11 cellular contexts compared by ENCODE assay signal in genomic region chr9:136587944-136588662, GRCh38. TPM values are rescaled to one million over a fixed set of nuclear protein-coding genes. Genes with fewer than 3 reads are reported as not detected.
DNase-seq lines count a peak whose midpoint lies in the region; ATAC-seq and TF ChIP-seq lines count a peak whose summit lies in the region.
"Had no signal": no experiment of that assay in that cellular context is flagged by ENCODE, and none has a peak within 500 bp of the region (broad histone marks: within the 10 kb centered on the region; RNA-seq: fewer than 3 reads in every experiment).

No MANE protein-coding gene starts in this region.

- H2AFZ ChIP-seq in Loucy (ENCODE audit: low read length) (peak overlapping the region; percentile 76; the same call in 1 of the 2 replicates), neural progenitor cell (replicated peaks) (no peak overlapping the region)

- no peaks in the 10 kb centered on the region for H3K79me2 ChIP-seq in Loucy (ENCODE audit: insufficient read depth, low read length)
- no peaks in the 10 kb centered on the region for H3K79me2 ChIP-seq in neural progenitor cell (ENCODE audit: low read depth)

- H4K20me1 ChIP-seq in Loucy (ENCODE audit: insufficient read depth, low read length, poor library complexity, severe bottlenecking) (no peaks in the 10 kb centered on the region), neural progenitor cell (ENCODE audit: low read depth) (no peaks in the 10 kb centered on the region)

- H3K27me3 Mint-ChIP-seq in neural progenitor cell (ENCODE audit: insufficient read depth, low read depth) = peaks cover 11% of the 10 kb centered on the region

- H3K27ac Mint-ChIP-seq in neural progenitor cell = peak overlapping the region; percentile 94

- H3K27ac ChIP-seq in neural progenitor cell = peak overlapping the region; percentile 93
- H3K27ac ChIP-seq: SJSA1 had no signal

- H3F3A ChIP-seq in Loucy (ENCODE audit: low read depth) (no peaks in the 10 kb centered on the region), neural progenitor cell (ENCODE audit: low read depth) (peaks cover 36% of the 10 kb centered on the region)

- H3K4me3 Mint-ChIP-seq in neural progenitor cell = peak overlapping the region; percentile 67

- ATAC-seq in HG03039 (IDR thresholded peaks at IDR 0.05; ENCODE audit: unreplicated experiment) = no peak
- ATAC-seq in HG03354 (IDR thresholded peaks at IDR 0.05; ENCODE audit: poor library complexity, severe bottlenecking, unreplicated experiment) = no peak

- no peaks in the 10 kb centered on the region for H3K36me3 Mint-ChIP-seq in neural progenitor cell

- H3K9me3 ChIP-seq in Loucy (ENCODE audit: insufficient read depth, low read depth, low read length) (no peaks in the 10 kb centered on the region; the same call in 1 of the 2 replicates), neural progenitor cell (ENCODE audit: low read depth) (no peaks in the 10 kb centered on the region)
- H3K9me3 ChIP-seq: SJSA1 had no signal

- H3K36me3 ChIP-seq in Loucy (ENCODE audit: insufficient read depth, low read length) (no peaks in the 10 kb centered on the region), neural progenitor cell (no peaks in the 10 kb centered on the region)
- H3K36me3 ChIP-seq: SJSA1 had no signal

- H3K9me3 Mint-ChIP-seq in neural progenitor cell = peaks cover 15% of the 10 kb centered on the region

- H3K4me1 ChIP-seq in Loucy (ENCODE audit: insufficient read depth, low read length, poor library complexity, severe bottlenecking) = peaks cover 9% of the 10 kb centered on the region
- peaks cover 53% of the 10 kb centered on the region for H3K4me1 ChIP-seq in neural progenitor cell

- peak overlapping the region; percentile 63 for H3K4me2 ChIP-seq in Loucy (ENCODE audit: low read depth, low read length, poor library complexity, severe bottlenecking)
- H3K4me2 ChIP-seq in neural progenitor cell = peak overlapping the region; percentile 82

- H3K27me3 ChIP-seq in Loucy (ENCODE audit: insufficient read depth, low read length, poor library complexity, severe bottlenecking) (no peaks in the 10 kb centered on the region), neural progenitor cell (no peaks in the 10 kb centered on the region)
- H3K27me3 ChIP-seq: SJSA1 had no signal

- DNase-seq in ELF-1 (ENCODE audit: low read depth, low spot score) (peak; percentile 85), dermis blood vessel endothelial cell (peak; percentile 50), neural progenitor cell (ENCODE audit: low spot score) (peak; percentile 90), 8988T (no peak)
- DNase-seq in activated CD8-positive, alpha-beta memory T cell treated with anti-CD3 and anti-CD28 coated beads, Interleukin-2, amount 50 U/mL, for 48 hours = no peak
- DNase-seq: NCI-H1105 treated with DMSO at 0.1 percent for 48 hours; stimulated activated CD4-positive, alpha-beta T cell treated with anti-CD3 and anti-CD28 coated beads, Interleukin-2, amount 100 ng/mL, for 48 hours had no signal

- peaks cover 41% of the 10 kb centered on the region for H3K4me1 Mint-ChIP-seq in neural progenitor cell

- no peaks in the 10 kb centered on the region for H3K9me2 ChIP-seq in Loucy (replicated peaks; ENCODE audit: low read depth, low read length)

- no peak for TF ChIP-seq CTCF in Loucy (conservative IDR thresholded peaks at IDR 0.05; ENCODE audit: low read length)
- no peak for TF ChIP-seq CTCF in neural progenitor cell (IDR thresholded peaks at IDR 0.05)

- H3K4me3 ChIP-seq in Loucy (ENCODE audit: low read length, poor library complexity, severe bottlenecking) (peak overlapping the region; percentile 46), neural progenitor cell (peak overlapping the region; percentile 34)
- H3K4me3 ChIP-seq: SJSA1 had no signal

- H3K9ac ChIP-seq in Loucy (ENCODE audit: low read depth, low read length, poor library complexity, severe bottlenecking) = peak overlapping the region; percentile 63
- H3K9ac ChIP-seq in neural progenitor cell = no peak overlapping the region

RNA-seq across cellular contexts. Expression of gene NOTCH1, which starts 42.3 kb away (rescaled TPM):
- total RNA-seq in dermis blood vessel endothelial cell (157 and 319 TPM in 2 replicates), neural progenitor cell (ENCODE audit: low replicate concordance) (11.7 and 32.4 TPM in 2 replicates)

Comparison
In these comparisons a context has a peak if more than half of its experiments do, and no peak if none do; other contexts are left out.
1. DNase-seq: peak in ELF-1 (single experiment), dermis blood vessel endothelial cell (single experiment) and neural progenitor cell (single experiment); none in activated CD8-positive, alpha-beta memory T cell treated with anti-CD3 and anti-CD28 coated beads, Interleukin-2, amount 50 U/mL, for 48 hours (single experiment) and 8988T (single experiment).